8 cellular contexts compared by ENCODE assay signal in the genomic region with DNA sequence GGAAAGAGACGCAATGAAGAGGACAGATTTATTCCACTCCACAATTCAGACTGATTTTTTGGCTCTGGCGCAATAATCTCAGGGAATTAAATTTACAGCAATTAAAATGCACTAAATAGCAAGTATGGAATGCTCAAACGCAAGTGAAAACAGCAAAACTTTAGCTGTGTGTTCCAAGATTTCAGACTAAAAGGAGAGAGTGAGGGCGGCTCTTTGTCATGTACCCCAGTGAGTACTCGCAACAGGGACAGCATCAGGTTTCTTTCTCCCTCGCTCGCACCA. TPM values are rescaled to one million over a fixed set of nuclear protein-coding genes. Genes with fewer than 3 reads are reported as not detected.
DNase-seq lines count a peak whose midpoint lies in the region; ATAC-seq, FAIRE-seq and TF ChIP-seq lines count a peak whose summit lies in the region.

No MANE protein-coding gene starts in this region.

- CTCF ChIA-PET in A549 (lab: Yijun Ruan, JAX): interaction anchor here (0.8 to 3.4 kb wide), 13 partner anchors 19 to 219 kb away, joined by 3 to 21 read pairs (median 7); a partner anchor contains a TSS

- peak overlapping the region; percentile 90 for H3K9ac ChIP-seq in mucosa of stomach (ENCODE audit: low read length)

- H3K36me3 ChIP-seq in mucosa of stomach (ENCODE audit: control insufficient read depth, insufficient read depth, low read length): no peaks in the 10 kb centered on the region

- POLR2A ChIA-PET in A549 (lab: Yijun Ruan, JAX): interaction anchor here (1.2 to 4.8 kb wide), 6 partner anchors 23 to 211 kb away, joined by 4 to 82 read pairs (median 8); a partner anchor contains a TSS

- 2% methylated on average over 7 of the region's 7 CpGs for WGBS in A549 (ENCODE audit: missing lambda C conversion rate)

- H3K4me2 ChIP-seq in A549: peak overlapping the region; percentile 95

- H3K27ac Mint-ChIP-seq in central memory CD8-positive, alpha-beta T cell (ENCODE audit: low read depth): peak overlapping the region; percentile 96

- no peak for TF ChIP-seq EP300 in A549 (IDR thresholded peaks at IDR 0.05)

- H3K4me1 Mint-ChIP-seq in central memory CD8-positive, alpha-beta T cell: peaks cover 29% of the 10 kb centered on the region

- H3K9me3 Mint-ChIP-seq in central memory CD8-positive, alpha-beta T cell: no peaks in the 10 kb centered on the region

- peak overlapping the region; percentile 92 for H3K4me3 ChIP-seq in A549
- peak overlapping the region; percentile 83 for H3K4me3 ChIP-seq in HL-60 (replicated peaks; ENCODE audit: insufficient read depth, low read length)
- peak overlapping the region; percentile 75 for H3K4me3 ChIP-seq in mucosa of stomach (ENCODE audit: low read length)

- FAIRE-seq in A549 (lab: Jason Lieb, UNC): no peak

- H3K27me3 ChIP-seq in HL-60 (ENCODE audit: insufficient read depth, poor library complexity, severe bottlenecking): no peaks in the 10 kb centered on the region
- H3K27me3 ChIP-seq in mucosa of stomach (ENCODE audit: control insufficient read depth, insufficient read depth, low read length): no peaks in the 10 kb centered on the region

- TF ChIP-seq POLR2A in A549 (IDR thresholded peaks at IDR 0.05; ENCODE audit: low read length): no peak

- H3K4me1 ChIP-seq in A549: peaks cover 51% of the 10 kb centered on the region
- H3K4me1 ChIP-seq in mucosa of stomach (ENCODE audit: control insufficient read depth, insufficient read depth, low read length): peaks cover 19% of the 10 kb centered on the region

- no peaks in the 10 kb centered on the region for H3K27me3 Mint-ChIP-seq in central memory CD8-positive, alpha-beta T cell

- H3K36me3 Mint-ChIP-seq in central memory CD8-positive, alpha-beta T cell (ENCODE audit: insufficient read depth): peaks cover 10% of the 10 kb centered on the region

- TF ChIP-seq RAD21 in A549 (conservative IDR thresholded peaks at IDR 0.05 in 1 of 2, IDR thresholded peaks at IDR 0.05 in 1 of 2): no peak

- TF ChIP-seq CTCF in A549 (IDR thresholded peaks at IDR 0.05) (no peak), HL-60 (IDR thresholded peaks at IDR 0.05; ENCODE audit: insufficient read depth, low read length) (no peak)

- H3K9me3 ChIP-seq in A549 (no peaks in the 10 kb centered on the region), mucosa of stomach (ENCODE audit: control insufficient read depth, low read length) (no peaks in the 10 kb centered on the region)

- H3K4me3 Mint-ChIP-seq in central memory CD8-positive, alpha-beta T cell: peak overlapping the region; percentile 100

- H3K27ac ChIP-seq in A549 (peak overlapping the region; percentile 94 to 95), HL-60 (replicated peaks) (peak overlapping the region; percentile 58; the same call in 1 of the 2 replicates)

- ATAC-seq in A549 (no peak), GM21360 (IDR thresholded peaks at IDR 0.05; ENCODE audit: unreplicated experiment) (no peak)
- peak; percentile 22 for ATAC-seq in central memory CD8-positive, alpha-beta T cell (replicated peaks; ENCODE audit: extremely low read depth, poor library complexity, severe bottlenecking)

- no peak for DNase-seq in A549 (ENCODE audit: low read depth in 1 of 2, low spot score in 1 of 2)
- DNase-seq in HL-60 (ENCODE audit: low read depth in 1 of 2, low spot score in 1 of 2): no peak
- DNase-seq in central memory CD8-positive, alpha-beta T cell (ENCODE audit: low spot score in 2 of 2): no peak
- no peak for DNase-seq in EL
- no peak for DNase-seq in islet precursor cell
- DNase-seq in NCI-H2171 (lab: John Stamatoyannopoulos, UW): no peak

TF ChIP-seq in A549, 52 proteins besides CTCF, POLR2A, EP300 and RAD21:
- TF ChIP-seq ZFP36 (IDR thresholded peaks at IDR 0.05; ENCODE audit: borderline replicate concordance, partially characterized antibody) (peak; percentile 6), SMC3 (IDR thresholded peaks at IDR 0.05) (no peak), FOSL2 (IDR thresholded peaks at IDR 0.05) (no peak), FOSL2 (CRISPR knock-in tag; IDR thresholded peaks at IDR 0.05) (no peak), HOXB5 (CRISPR knock-in tag; IDR thresholded peaks at IDR 0.05) (no peak), CHD2 (IDR thresholded peaks at IDR 0.05; ENCODE audit: low read length, partially characterized antibody) (no peak), BHLHE40 (IDR thresholded peaks at IDR 0.05; ENCODE audit: low read depth, low read length) (no peak)
- TF ChIP-seq, protein P1, sequence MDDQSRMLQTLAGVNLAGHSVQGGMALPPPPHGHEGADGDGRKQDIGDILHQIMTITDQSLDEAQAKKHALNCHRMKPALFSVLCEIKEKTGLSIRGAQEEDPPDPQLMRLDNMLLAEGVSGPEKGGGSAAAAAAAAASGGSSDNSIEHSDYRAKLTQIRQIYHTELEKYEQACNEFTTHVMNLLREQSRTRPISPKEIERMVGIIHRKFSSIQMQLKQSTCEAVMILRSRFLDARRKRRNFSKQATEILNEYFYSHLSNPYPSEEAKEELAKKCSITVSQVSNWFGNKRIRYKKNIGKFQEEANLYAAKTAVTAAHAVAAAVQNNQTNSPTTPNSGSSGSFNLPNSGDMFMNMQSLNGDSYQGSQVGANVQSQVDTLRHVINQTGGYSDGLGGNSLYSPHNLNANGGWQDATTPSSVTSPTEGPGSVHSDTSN (IDR thresholded peaks at IDR 0.05): no peak

RNA-seq across cellular contexts. Expression of a gene that starts 1.2 kb away (rescaled TPM):
- 33.4 and 38.7 TPM in 2 replicates for polyA plus RNA-seq in A549 (2011; rRNA removed)
- polyA plus RNA-seq in A549 (2012; cell fraction: cytosol; rRNA removed): 5.9 and 6.5 TPM in 2 replicates
- polyA plus RNA-seq in A549 (2012; cell fraction: nucleus; rRNA removed): 4.2 and 6.9 TPM in 2 replicates
- 34.0 to 38.0 TPM (median 36.4 TPM) in 3 replicates for polyA plus RNA-seq in A549 (2017; fragmentation: RNase III; extraction: RNeasy Plus Mini Kit Qiagen cat#74134 plus additional on column Dnase treatment)
- 28.9 and 30.0 TPM in 2 replicates for polyA minus RNA-seq in A549 (2011; rRNA and poly(A)+ RNA removed)
